In genomic region chr19:2491130-2491801, GRCh38 we compare ENCODE assay signal across 9 cellular contexts. TPM values are rescaled to one million over a fixed set of nuclear protein-coding genes. Genes with fewer than 3 reads are reported as not detected.
DNase-seq lines count a peak whose midpoint lies in the region; ATAC-seq and TF ChIP-seq lines count a peak whose summit lies in the region.
"Had no signal": no experiment of that assay in that cellular context is flagged by ENCODE, and none has a peak within 500 bp of the region (broad histone marks: within the 10 kb centered on the region; RNA-seq: fewer than 3 reads in every experiment).

No MANE protein-coding gene starts in this region.

- H2AK5ac ChIP-seq in IMR-90 (ENCODE audit: low read depth, low read length), result peak overlapping the region; percentile 61

- peak overlapping the region; percentile 20; the same call in 1 of the 2 replicates for H4K91ac ChIP-seq in IMR-90 (ENCODE audit: insufficient read depth, low read depth, low read length)

- ATAC-seq in IMR-90 (ENCODE audit: low read depth) (peak; percentile 53), HG02759 (IDR thresholded peaks at IDR 0.05; ENCODE audit: unreplicated experiment) (no peak), GM18861 (IDR thresholded peaks at IDR 0.05; ENCODE audit: unreplicated experiment) (no peak)

- H3K36me3 ChIP-seq in ACC112 (ENCODE audit: insufficient read depth, low read length), result no peaks in the 10 kb centered on the region
- H3K36me3 ChIP-seq in IMR-90 (ENCODE audit: control insufficient read depth, insufficient read depth, low read length), result no peaks in the 10 kb centered on the region
- no peaks in the 10 kb centered on the region for H3K36me3 ChIP-seq in SK-N-SH (replicated peaks in 1 of 2; ENCODE audit: control insufficient read depth in 1 of 2, insufficient read depth in 2 of 2, low read length in 1 of 2)
- H3K36me3 ChIP-seq in kidney epithelial cell (ENCODE audit: control insufficient read depth, insufficient read depth, low read length), result no peaks in the 10 kb centered on the region

- WGBS in IMR-90 (ENCODE audit: extremely low coverage in 2 of 2, insufficient read length in 1 of 2), 2 experiments, result 80% methylated on average over 15 of the region's 23 CpGs; no CpG with 5 or more reads in 1 of the 2 experiments
- 30% methylated on average over 14 of the region's 23 CpGs for WGBS in SK-N-SH (ENCODE audit: low lambda C conversion rate)

- no peak overlapping the region for H2AFZ ChIP-seq in ACC112 (ENCODE audit: low read length, unreplicated experiment)
- peak overlapping the region; percentile 64 for H2AFZ ChIP-seq in IMR-90 (replicated peaks; ENCODE audit: low read length, poor library complexity)
- no peak overlapping the region for H2AFZ ChIP-seq in SK-N-SH (ENCODE audit: low read depth)

- TF ChIP-seq POLR2A in IMR-90 (IDR thresholded peaks at IDR 0.05; ENCODE audit: low read depth, low read length), result no peak

- H3K18ac ChIP-seq in IMR-90 (ENCODE audit: low read depth, low read length), result no peak overlapping the region

- peak overlapping the region; percentile 28; the same call in 1 of the 2 replicates for H2BK20ac ChIP-seq in IMR-90 (ENCODE audit: low read depth, low read length)

- H2AK9ac ChIP-seq in IMR-90 (replicated peaks; ENCODE audit: low read depth, low read length, poor library complexity), result peak overlapping the region; percentile 31

- H4K20me1 ChIP-seq in IMR-90 (ENCODE audit: insufficient read depth, low read length), result peaks cover 3% of the 10 kb centered on the region; the same call in 1 of the 2 replicates
- no peaks in the 10 kb centered on the region for H4K20me1 ChIP-seq in SK-N-SH (ENCODE audit: insufficient read depth)

- H3K4me3 ChIP-seq in ACC112 (ENCODE audit: low read depth, low read length) (peak overlapping the region; percentile 40; the same call in 1 of the 2 replicates), IMR-90 (ENCODE audit: insufficient read depth, low read depth, low read length) (no peak overlapping the region), SK-N-SH (ENCODE audit: low read depth in 2 of 2, low read length in 1 of 2) (no peak overlapping the region), kidney epithelial cell (ENCODE audit: low read depth, low read length) (no peak overlapping the region)

- no TSS peak for BruUV-seq in IMR-90 (replicated peaks; lab: Mats Ljungman, UMichigan)

- no peak overlapping the region for H3K9ac ChIP-seq in IMR-90 (ENCODE audit: low read depth, low read length)
- H3K9ac ChIP-seq in SK-N-SH, result no peak overlapping the region

- no peaks in the 10 kb centered on the region for H3K79me2 ChIP-seq in ACC112 (ENCODE audit: control insufficient read depth, insufficient read depth, low read length, unreplicated experiment)
- peaks cover 3% of the 10 kb centered on the region; the same call in 1 of the 2 replicates for H3K79me2 ChIP-seq in SK-N-SH (ENCODE audit: insufficient read depth)

- H3K4me1 ChIP-seq in ACC112 (ENCODE audit: control insufficient read depth, insufficient read depth, low read length, unreplicated experiment) (peaks cover 34% of the 10 kb centered on the region), IMR-90 (ENCODE audit: control insufficient read depth, insufficient read depth, low read length) (peaks cover 22% of the 10 kb centered on the region), SK-N-SH (ENCODE audit: control insufficient read depth in 1 of 2, insufficient read depth in 2 of 2, low read depth in 1 of 2, low read length in 1 of 2) (peaks cover 18 to 22% of the 10 kb centered on the region in 2 experiments; a peak in 3 of 4 replicates)

- peak overlapping the region; percentile 42; the same call in 1 of the 2 replicates for H3K4me2 ChIP-seq in IMR-90 (ENCODE audit: low read depth, low read length)
- H3K4me2 ChIP-seq in SK-N-SH, result peak overlapping the region; percentile 30; the same call in 1 of the 2 replicates

- POLR2A ChIA-PET in IMR-90 (lab: Charles Lee; ENCODE audit: unreplicated experiment) (no interaction called here), SK-N-SH (lab: Yijun Ruan, JAX) (no interaction called here)

- peaks cover 13% of the 10 kb centered on the region for H3K9me1 ChIP-seq in IMR-90 (ENCODE audit: insufficient read depth, low read length)

- H3K27ac ChIP-seq in ACC112 (ENCODE audit: low read depth, low read length) (peak overlapping the region; percentile 90), IMR-90 (ENCODE audit: insufficient read depth, low read length) (peak overlapping the region; percentile 2; the same call in 1 of the 2 replicates), SK-N-SH (ENCODE audit: low read depth in 2 of 2, low read length in 1 of 2) (peak overlapping the region in 1 of 2 experiments; percentile 64; a peak in 2 of 4 replicates)

- peak in 1 of 2 experiments; percentile 65; a peak in 1 of 4 replicates for TF ChIP-seq EP300 in SK-N-SH (IDR thresholded peaks at IDR 0.05; ENCODE audit: borderline replicate concordance in 1 of 2, low read depth in 1 of 2, low read length in 1 of 2)

- no peak overlapping the region for H3K14ac ChIP-seq in IMR-90 (replicated peaks; ENCODE audit: low read depth, low read length)

- H3F3A ChIP-seq in SK-N-SH (replicated peaks; ENCODE audit: insufficient read depth), result peaks cover 43% of the 10 kb centered on the region

- dilution Hi-C loops in IMR-90 (cut with HindIII; ENCODE audit: low sequenced_read_pairs, unreplicated experiment), result no loop called here

- peak overlapping the region; percentile 48 for H2BK5ac ChIP-seq in IMR-90 (ENCODE audit: low read depth, low read length, poor library complexity, severe bottlenecking)

- no peaks in the 10 kb centered on the region for H3K9me3 ChIP-seq in IMR-90 (ENCODE audit: control insufficient read depth, insufficient read depth, low read length)
- H3K9me3 ChIP-seq in SK-N-SH, result no peaks in the 10 kb centered on the region

- TF ChIP-seq CTCF in IMR-90 (conservative IDR thresholded peaks at IDR 0.05; ENCODE audit: low read depth, low read length) (no peak), SK-N-SH (IDR thresholded peaks at IDR 0.05) (no peak), kidney epithelial cell (IDR thresholded peaks at IDR 0.05; ENCODE audit: insufficient read depth, low read length, poor library complexity, severe bottlenecking) (no peak)

- peak; percentile 84 for DNase-seq in IMR-90
- no peak for DNase-seq in SK-N-SH
- peak; percentile 83 for DNase-seq in kidney epithelial cell (ENCODE audit: low read depth)
- no peak for DNase-seq in activated CD4-positive, alpha-beta T cell treated with anti-CD3 and anti-CD28 coated beads, Interleukin-2, amount 50 U/mL, for 1 hour
- no peak for DNase-seq in effector CD8-positive, alpha-beta T cell (lab: John Stamatoyannopoulos, UW)
- DNase-seq: caudate nucleus had no signal

- H3K23ac ChIP-seq in IMR-90 (ENCODE audit: low read depth, low read length), result no peak overlapping the region

- H3K56ac ChIP-seq in IMR-90 (ENCODE audit: extremely low read depth, insufficient read depth, low read length), result no peak overlapping the region

- H2BK120ac ChIP-seq in IMR-90 (ENCODE audit: low read depth, low read length), result peak overlapping the region; percentile 15

- CTCF ChIA-PET in IMR-90 (lab: Yijun Ruan, JAX) (no interaction called here), SK-N-SH (lab: Yijun Ruan, JAX) (no interaction called here)

- intact Hi-C loops in IMR-90 (cut with micrococcal nuclease), result loop anchor here (1.0 kb wide), 2 partner anchors 12 to 52 kb away; no protein-coding TSS in a partner anchor

- no peak overlapping the region for H2BK15ac ChIP-seq in IMR-90 (ENCODE audit: low read depth, low read length)

- H3K27me3 ChIP-seq in ACC112 (ENCODE audit: insufficient read depth, low read length) (no peaks in the 10 kb centered on the region), IMR-90 (ENCODE audit: control insufficient read depth, insufficient read depth, low read length) (no peaks in the 10 kb centered on the region; the same call in 1 of the 2 replicates), SK-N-SH (ENCODE audit: insufficient read depth) (no peaks in the 10 kb centered on the region), kidney epithelial cell (ENCODE audit: control insufficient read depth, insufficient read depth, low read length) (peaks cover 5% of the 10 kb centered on the region)

- no peak overlapping the region; a peak in 1 of 4 replicates for H4K8ac ChIP-seq in IMR-90 (ENCODE audit: low read depth in 2 of 2, low read length in 2 of 2)

- peaks cover 0 to 24% of the 10 kb centered on the region in 2 experiments; a peak in 2 of 4 replicates for H3K79me1 ChIP-seq in IMR-90 (ENCODE audit: low read depth in 1 of 2, low read length in 2 of 2)

- no peak overlapping the region for H4K5ac ChIP-seq in IMR-90 (ENCODE audit: low read depth, low read length)

- H3K9me2 ChIP-seq in SK-N-SH, result no peaks in the 10 kb centered on the region

- TF ChIP-seq RAD21 in IMR-90 (IDR thresholded peaks at IDR 0.05; ENCODE audit: low read length), result no peak
- TF ChIP-seq RAD21 in SK-N-SH (IDR thresholded peaks at IDR 0.05; ENCODE audit: low read length), result no peak

- in situ Hi-C loops in IMR-90 (cut with MboI; ENCODE audit: low sequenced_read_pairs), result no loop called here

- H3K4ac ChIP-seq in IMR-90 (ENCODE audit: low read depth, low read length), result peak overlapping the region; percentile 23; the same call in 1 of the 2 replicates

TF ChIP-seq in IMR-90, 13 proteins besides CTCF, POLR2A, EP300 and RAD21 (continues in another document):
- TF ChIP-seq BHLHE40 (IDR thresholded peaks at IDR 0.05; ENCODE audit: low read depth, low read length), result peak; percentile 95
- no peak for TF ChIP-seq RCOR1 (IDR thresholded peaks at IDR 0.05; ENCODE audit: insufficient replicate concordance, low read length)
- no peak for TF ChIP-seq SMC3 (IDR thresholded peaks at IDR 0.05; ENCODE audit: low read depth, low read length)

TF ChIP-seq in SK-N-SH, 30 proteins besides CTCF, POLR2A, EP300 and RAD21 (continues in another document):
- peak; percentile 66; the same call in 1 of the 2 replicates for TF ChIP-seq FOSL2 (IDR thresholded peaks at IDR 0.05; ENCODE audit: borderline replicate concordance, low read depth)
- no peak for TF ChIP-seq MXI1 (IDR thresholded peaks at IDR 0.05; ENCODE audit: low read depth, low read length)
- TF ChIP-seq TAF1 (IDR thresholded peaks at IDR 0.05; ENCODE audit: borderline replicate concordance, low read depth, low read length), result no peak

RNA-seq across cellular contexts. Expression of gene GADD45B, which starts 15.3 kb away (rescaled TPM):
- total RNA-seq in IMR-90 (2012; rRNA removed), result 28.1 and 30.1 TPM in 2 replicates
- polyA plus RNA-seq in IMR-90 (2012; rRNA removed), result 84.0 and 106 TPM in 2 replicates
- polyA plus RNA-seq in IMR-90 (2012; cell fraction: cytosol; rRNA removed), result 70.3 and 87.0 TPM in 2 replicates
- 301 and 400 TPM in 2 replicates for polyA plus RNA-seq in IMR-90 (2012; cell fraction: nucleus; rRNA removed; ENCODE audit: low replicate concordance)
- polyA plus RNA-seq in SK-N-SH (2012; rRNA removed), result 54.0 and 67.6 TPM in 2 replicates
- polyA plus RNA-seq in SK-N-SH (2012; cell fraction: cytosol; rRNA removed), result 29.6 and 31.6 TPM in 2 replicates
- polyA plus RNA-seq in SK-N-SH (2012; cell fraction: nucleus; rRNA removed), result 134 and 135 TPM in 2 replicates
- 99.6 and 106 TPM in 2 replicates for total RNA-seq in kidney epithelial cell

RNA-seq across cellular contexts. Expression of gene LMNB2, which starts 34.5 kb away (rescaled TPM):
- 104 and 108 TPM in 2 replicates for total RNA-seq in IMR-90 (2012; rRNA removed)
- 106 and 117 TPM in 2 replicates for polyA plus RNA-seq in IMR-90 (2012; rRNA removed)
- polyA plus RNA-seq in IMR-90 (2012; cell fraction: cytosol; rRNA removed), result 57.0 and 66.3 TPM in 2 replicates
- polyA plus RNA-seq in IMR-90 (2012; cell fraction: nucleus; rRNA removed; ENCODE audit: low replicate concordance), result 88.6 and 109 TPM in 2 replicates
- polyA plus RNA-seq in SK-N-SH (2012; rRNA removed), result 106 and 116 TPM in 2 replicates
- polyA plus RNA-seq in SK-N-SH (2012; cell fraction: cytosol; rRNA removed), result 56.9 and 85.5 TPM in 2 replicates
- polyA plus RNA-seq in SK-N-SH (2012; cell fraction: nucleus; rRNA removed), result 122 and 126 TPM in 2 replicates
- 72.9 and 73.4 TPM in 2 replicates for total RNA-seq in kidney epithelial cell

Comparison
In these comparisons a context has a peak if more than half of its experiments do, and no peak if none do; other contexts are left out.
1. DNase-seq: peak in IMR-90 (single experiment) and kidney epithelial cell (single experiment); none in SK-N-SH (single experiment), activated CD4-positive, alpha-beta T cell treated with anti-CD3 and anti-CD28 coated beads, Interleukin-2, amount 50 U/mL, for 1 hour (single experiment) and effector CD8-positive, alpha-beta T cell (single experiment).